In genomic region chr5:76196886-76197489, GRCh38 we compare ENCODE assay signal across 2 cellular contexts.
TF ChIP-seq lines count a peak whose summit lies in the region.

No MANE protein-coding gene starts in this region.

TF ChIP-seq in GM23338, 12 proteins besides CTCF, POLR2A, EP300 and RAD21:
- peak; percentile 76 for TF ChIP-seq ZNF462 (CRISPR knock-in tag; IDR thresholded peaks at IDR 0.05)
- no peak for TF ChIP-seq EZH2 (IDR thresholded peaks at IDR 0.05; ENCODE audit: low read depth, unreplicated experiment)
- TF ChIP-seq ZNF331 (CRISPR knock-in tag; IDR thresholded peaks at IDR 0.05; ENCODE audit: low read depth) = no peak
- TF ChIP-seq REST (IDR thresholded peaks at IDR 0.05; ENCODE audit: unreplicated experiment) = no peak
- TF ChIP-seq ZNF114 (CRISPR knock-in tag; IDR thresholded peaks at IDR 0.05) = no peak
- TF ChIP-seq NANOG (IDR thresholded peaks at IDR 0.05; ENCODE audit: borderline replicate concordance) = peak; percentile 17; the same call in 1 of the 2 replicates
- no peak for TF ChIP-seq ETS1 (IDR thresholded peaks at IDR 0.05)
- no peak for TF ChIP-seq CREB1 (CRISPR knock-in tag; IDR thresholded peaks at IDR 0.05; ENCODE audit: low read depth)
- no peak for TF ChIP-seq JUNB (IDR thresholded peaks at IDR 0.05; ENCODE audit: unreplicated experiment)
- TF ChIP-seq POLR2AphosphoS5 (IDR thresholded peaks at IDR 0.05; ENCODE audit: low read depth) = no peak

TF ChIP-seq in WTC11, 78 proteins besides CTCF, POLR2A, EP300 and RAD21 (continued from another document):
- no peak for TF ChIP-seq PRDM15 (CRISPR knock-in tag; IDR thresholded peaks at IDR 0.05)
- TF ChIP-seq FOXJ3 (CRISPR knock-in tag; IDR thresholded peaks at IDR 0.05; ENCODE audit: borderline replicate concordance) = no peak
- no peak for TF ChIP-seq SOX15 (CRISPR knock-in tag; IDR thresholded peaks at IDR 0.05)
- no peak for TF ChIP-seq ELF4 (CRISPR knock-in tag; IDR thresholded peaks at IDR 0.05; ENCODE audit: low read depth)
- no peak for TF ChIP-seq NFYB (CRISPR knock-in tag; conservative IDR thresholded peaks at IDR 0.05; ENCODE audit: low read depth)
- TF ChIP-seq JAZF1 (CRISPR knock-in tag; IDR thresholded peaks at IDR 0.05) = no peak
- TF ChIP-seq EMX1 (CRISPR knock-in tag; IDR thresholded peaks at IDR 0.05) = no peak
TF ChIP-seq in WTC11: peak in this region for 0.
